In genomic region chr3:48275292-48276027, GRCh38 we compare ENCODE assay signal across 15 cellular contexts. TPM values are rescaled to one million over a fixed set of nuclear protein-coding genes. Genes with fewer than 3 reads are reported as not detected.
"Had no signal": no experiment of that assay in that cellular context is flagged by ENCODE, and none has a peak within 500 bp of the region (broad histone marks: within the 10 kb centered on the region; RNA-seq: fewer than 3 reads in every experiment).

No MANE protein-coding gene starts in this region.

- H3K4me3 ChIP-seq: adrenal gland, heart left ventricle, pancreas, skin epidermis, tibial nerve had no signal

- H3K27me3 ChIP-seq: adrenal gland, heart left ventricle, pancreas, tibial nerve had no signal

- H3K4me3 Mint-ChIP-seq: endodermal cell; stimulated activated memory B cell treated with anti-CD40 and anti-IgM and Interleukin-4, amounts not matched to agents 10 μg/mL and 1 μg/mL and 100 μg/mL, for 72 hours had no signal

- ATAC-seq: esophagus mucosa; heart left ventricle; pancreas; stimulated activated memory B cell treated with anti-CD40 and anti-IgM and Interleukin-4, amounts not matched to agents 10 μg/mL and 1 μg/mL and 100 μg/mL, for 72 hours had no signal

- H3K9me3 Mint-ChIP-seq: activated T-helper 2 cell treated with anti-CD3 and anti-CD28 coated beads, Interferon-gamma antibody, Interleukin-2, Interleukin-4, amounts not matched to agents 10 μg/mL and 5 μg/mL and 100 μg/mL, durations not matched to agents 14 hours and 24 hours and 36 hours; stimulated activated memory B cell treated with anti-CD40 and anti-IgM and Interleukin-4, amounts not matched to agents 10 μg/mL and 1 μg/mL and 100 μg/mL, for 72 hours had no signal

- H3K4me1 ChIP-seq: adrenal gland, tibial nerve had no signal

- H3K27me3 Mint-ChIP-seq: stimulated activated memory B cell treated with anti-CD40 and anti-IgM and Interleukin-4, amounts not matched to agents 10 μg/mL and 1 μg/mL and 100 μg/mL, for 72 hours had no signal

- H3K27ac ChIP-seq: adrenal gland, heart left ventricle, pancreas, skin epidermis, tibial nerve had no signal

- H3K36me3 ChIP-seq: adrenal gland, heart left ventricle, pancreas had no signal

- DNase-seq: activated naive CD4-positive, alpha-beta T cell treated with anti-CD3 and anti-CD28 coated beads, Interleukin-2, amount 50 U/mL, for 16 hours; endodermal cell; heart left ventricle; midbrain; pancreas had no signal

- H3K27ac Mint-ChIP-seq: activated T-helper 2 cell treated with anti-CD3 and anti-CD28 coated beads, Interferon-gamma antibody, Interleukin-2, Interleukin-4, amounts not matched to agents 10 μg/mL and 5 μg/mL and 100 μg/mL, durations not matched to agents 14 hours and 24 hours and 36 hours; endodermal cell; stimulated activated memory B cell treated with anti-CD40 and anti-IgM and Interleukin-4, amounts not matched to agents 10 μg/mL and 1 μg/mL and 100 μg/mL, for 72 hours had no signal

- H3K9me3 ChIP-seq: adrenal gland, heart left ventricle, pancreas, tibial nerve had no signal

RNA-seq across cellular contexts. Expression of gene CAMP, which starts 52.2 kb away (rescaled TPM):
- total RNA-seq: activated T-helper 2 cell treated with anti-CD3 and anti-CD28 coated beads, Interferon-gamma antibody, Interleukin-2, Interleukin-4, amounts not matched to agents 10 μg/mL and 5 μg/mL and 100 μg/mL, durations not matched to agents 14 hours and 24 hours and 36 hours; adrenal gland; chondrocyte; dermis microvascular lymphatic vessel endothelial cell; endodermal cell; esophagus mucosa; pancreas; T-helper 2 cell treated with Interferon-gamma antibody and Interleukin-4, amounts not matched to agents 100 ng/mL and 5 ng/mL, for 36 hours had no signal
- polyA plus RNA-seq: pancreas had no signal

RNA-seq across cellular contexts. Expression of gene SPINK8, which starts 58.0 kb away (rescaled TPM):
- total RNA-seq: activated T-helper 2 cell treated with anti-CD3 and anti-CD28 coated beads, Interferon-gamma antibody, Interleukin-2, Interleukin-4, amounts not matched to agents 10 μg/mL and 5 μg/mL and 100 μg/mL, durations not matched to agents 14 hours and 24 hours and 36 hours; adrenal gland; chondrocyte; dermis microvascular lymphatic vessel endothelial cell; endodermal cell; heart left ventricle; lower leg skin; pancreas; T-helper 2 cell treated with Interferon-gamma antibody and Interleukin-4, amounts not matched to agents 100 ng/mL and 5 ng/mL, for 36 hours; tibial nerve had no signal
- polyA plus RNA-seq: adrenal gland, heart left ventricle, pancreas had no signal
